Comparison of ENCODE assay signal across 23 cellular contexts in the genomic region with DNA sequence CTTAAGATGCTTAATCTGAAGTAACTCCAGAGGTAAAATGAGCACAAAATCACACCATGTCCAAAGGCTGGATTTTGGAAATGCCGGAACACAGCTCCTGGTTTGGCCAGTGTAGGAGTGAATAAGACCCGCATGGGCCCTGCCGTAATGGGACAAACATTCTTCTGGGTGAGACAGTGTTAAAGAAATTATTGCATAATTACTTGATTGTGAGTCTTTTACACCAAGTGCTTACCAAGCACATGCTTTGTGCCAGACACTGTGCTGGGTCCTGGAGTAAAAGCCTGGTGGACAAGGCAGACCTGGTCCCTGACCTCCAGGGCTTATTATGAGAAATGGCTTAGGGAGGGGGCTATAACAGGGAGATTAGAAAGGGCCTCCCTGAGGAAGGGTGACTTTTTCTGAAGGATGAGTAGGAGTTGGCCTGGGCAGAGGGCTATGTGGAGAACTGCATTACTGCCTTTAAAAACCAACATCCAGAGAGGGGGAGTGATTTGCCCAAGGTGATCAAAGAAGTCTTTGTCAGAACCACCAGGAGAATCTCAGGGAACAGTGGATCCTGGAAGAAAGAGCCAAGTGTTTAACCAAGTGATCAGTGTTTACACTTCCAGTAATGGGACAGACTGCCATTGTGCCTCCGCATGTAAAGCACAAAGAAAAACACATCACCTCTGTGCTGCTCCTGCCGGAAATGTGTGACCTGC. TPM values are rescaled to one million over a fixed set of nuclear protein-coding genes. Genes with fewer than 3 reads are reported as not detected.
DNase-seq lines count a peak whose midpoint lies in the region; ATAC-seq, FAIRE-seq and TF ChIP-seq lines count a peak whose summit lies in the region.
"Had no signal": no experiment of that assay in that cellular context is flagged by ENCODE, and none has a peak within 500 bp of the region (broad histone marks: within the 10 kb centered on the region; RNA-seq: fewer than 3 reads in every experiment).

No MANE protein-coding gene starts in this region.

- H3K36me3 ChIP-seq in RWPE2 (ENCODE audit: low read depth): no peaks in the 10 kb centered on the region
- H3K36me3 ChIP-seq in colonic mucosa: no peaks in the 10 kb centered on the region
- H3K36me3 ChIP-seq: heart right ventricle had no signal

- peak overlapping the region in 1 of 2 donors; percentile 28 for H3K9ac ChIP-seq in colonic mucosa (ENCODE audit: low read depth in 2 of 2, low read length in 2 of 2)

- H3K9me3 ChIP-seq in RWPE2 (ENCODE audit: severe bottlenecking) (no peaks in the 10 kb centered on the region), colonic mucosa (no peaks in the 10 kb centered on the region)
- H3K9me3 ChIP-seq: heart right ventricle had no signal

- H3K4me3 ChIP-seq in RWPE2 (ENCODE audit: severe bottlenecking): no peak overlapping the region
- H3K4me3 ChIP-seq in colonic mucosa: no peak overlapping the region
- H3K4me3 ChIP-seq: heart right ventricle had no signal

- TF ChIP-seq CTCF in RWPE2 (IDR thresholded peaks at IDR 0.05; ENCODE audit: poor library complexity, severe bottlenecking) (no peak), colonic mucosa (IDR thresholded peaks at IDR 0.05) (no peak)

- FAIRE-seq in urothelium cell line (lab: Jason Lieb, UNC): no peak
- FAIRE-seq: islet of Langerhans had no signal

- H3K4me1 ChIP-seq in RWPE2 (ENCODE audit: insufficient read depth, poor library complexity, severe bottlenecking): peaks cover 63% of the 10 kb centered on the region
- peaks cover 9% of the 10 kb centered on the region for H3K4me1 ChIP-seq in colonic mucosa

- no peaks in the 10 kb centered on the region for H3K27me3 ChIP-seq in RWPE2 (ENCODE audit: insufficient read depth, poor library complexity, severe bottlenecking)
- H3K27me3 ChIP-seq in colonic mucosa: no peaks in the 10 kb centered on the region
- H3K27me3 ChIP-seq: heart right ventricle had no signal

- H3K27ac ChIP-seq in RWPE2 (ENCODE audit: poor library complexity, severe bottlenecking) (peak overlapping the region; percentile 99), colonic mucosa (no peak overlapping the region)
- H3K27ac ChIP-seq: heart right ventricle had no signal

- ATAC-seq in RWPE2 (ENCODE audit: low read depth) (no peak), GM21717 (IDR thresholded peaks at IDR 0.05; ENCODE audit: unreplicated experiment) (no peak), GM19351 (IDR thresholded peaks at IDR 0.05; ENCODE audit: unreplicated experiment) (no peak)
- ATAC-seq: natural killer cell had no signal

- intact Hi-C loops in colonic mucosa (cut with DNase I): no loop called here

- DNase-seq in NCI-H82 (lab: John Stamatoyannopoulos, UW) (peak; percentile 11), NCI-H82 treated with DMSO at 0.1 percent for 48 hours (lab: John Stamatoyannopoulos, UW; ENCODE audit: unreplicated experiment) (no peak), RWPE2 (ENCODE audit: low spot score) (no peak), kidney tubule cell (ENCODE audit: low spot score) (peak; percentile 22), urothelium cell line (ENCODE audit: low spot score) (peak; percentile 50), colonic mucosa (no peak)
- DNase-seq: activated CD4-positive, alpha-beta T cell treated with anti-CD3 and anti-CD28 coated beads for 4 hours; activated CD8-positive, alpha-beta memory T cell treated with anti-CD3 and anti-CD28 coated beads, Interleukin-2, amount 50 U/mL, for 48 hours; activated naive CD4-positive, alpha-beta T cell; anterior cingulate cortex; DMS79; endodermal cell; heart right ventricle; natural killer cell; NCI-H1930; NCI-H446 treated with DMSO at 0.1 percent for 48 hours; T1000 had no signal

RNA-seq across cellular contexts. Expression of gene PDE6A, which starts 3.5 kb away (rescaled TPM):
- total RNA-seq in colonic mucosa: 1 to 10 TPM; 1.5 to 2.7 TPM
- total RNA-seq: lung microvascular endothelial cell, natural killer cell, OCI-LY7, temporal lobe had no signal

RNA-seq across cellular contexts. Expression of gene SLC26A2, which starts 19.5 kb away (rescaled TPM):
- 100 to 1,000 TPM; 339 to 770 TPM for total RNA-seq in colonic mucosa

RNA-seq across cellular contexts. Expression of gene TIGD6, which starts 59.4 kb away (rescaled TPM):
- total RNA-seq in colonic mucosa: 1 to 10 TPM; 3.9 to 4.6 TPM

RNA-seq across cellular contexts. Expression of gene HMGXB3, which starts 59.4 kb away (rescaled TPM):
- total RNA-seq in colonic mucosa: 10 to 100 TPM; 21.8 to 40.2 TPM

Comparison
In these comparisons a context has a peak if more than half of its experiments do, and no peak if none do; other contexts are left out.
1. DNase-seq: peak in NCI-H82 (single experiment), kidney tubule cell (single experiment) and urothelium cell line (single experiment); none in NCI-H82 treated with DMSO at 0.1 percent for 48 hours (single experiment), RWPE2 (single experiment) and colonic mucosa (single experiment).